ENCODE assay signal across 1 cellular context in the genomic region with DNA sequence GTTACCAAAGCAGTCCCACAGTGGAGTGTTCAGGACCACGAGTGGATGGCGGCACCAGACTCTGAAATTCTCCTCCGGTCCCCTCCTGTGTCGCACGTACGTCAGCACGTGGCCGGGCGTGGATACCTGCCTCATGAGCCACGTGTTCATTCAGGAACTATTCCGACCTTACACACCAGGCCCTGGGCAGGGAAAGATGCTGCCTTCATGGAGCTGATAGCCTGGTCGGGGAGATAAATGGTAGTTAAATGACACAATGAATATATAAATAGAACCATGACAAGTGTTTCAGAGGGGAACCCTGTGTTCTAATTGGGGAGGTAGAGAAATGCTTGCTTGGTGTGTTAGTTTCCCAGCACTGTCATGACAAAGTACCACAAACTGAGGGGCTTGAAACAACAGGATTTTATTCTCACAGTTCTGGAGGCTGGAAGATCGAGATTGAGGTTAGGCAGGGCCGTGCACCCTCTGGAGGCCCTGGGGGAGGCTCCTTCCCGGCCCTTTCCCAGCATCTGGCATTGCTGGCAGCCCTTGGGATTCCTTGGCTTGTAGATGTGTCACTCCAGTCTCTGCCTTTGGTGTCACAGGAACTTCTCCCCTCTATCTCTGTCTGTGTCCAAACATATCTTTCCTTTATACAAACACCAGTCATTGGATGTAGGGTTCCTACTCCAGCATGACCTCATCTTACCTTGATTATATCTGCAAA.
A peak's percentile ranks its signal among the peaks of the same experiment; 100 is the strongest.
TF ChIP-seq lines count a peak whose summit lies in the region.

No MANE protein-coding gene starts in this region.

TF ChIP-seq in GM12878, 131 proteins besides CTCF, POLR2A, EP300 and RAD21:
- TF ChIP-seq ZBTB11 (CRISPR knock-in tag; IDR thresholded peaks at IDR 0.05) (no peak), CHD2 (IDR thresholded peaks at IDR 0.05; ENCODE audit: borderline replicate concordance, low read depth, low read length) (no peak), HDAC6 (IDR thresholded peaks at IDR 0.05; ENCODE audit: unreplicated experiment) (no peak), IRF3 (IDR thresholded peaks at IDR 0.05) (no peak), MEF2A (IDR thresholded peaks at IDR 0.05; ENCODE audit: insufficient read depth, low read depth, low read length) (0 out of 2 replicates have a peak, but pooled peaks have one; percentile 40)
